Comparison of ENCODE assay signal across 8 cellular contexts in genomic region chr10:75209325-75210192, GRCh38. TPM values are rescaled to one million over a fixed set of nuclear protein-coding genes. Genes with fewer than 3 reads are reported as not detected.
DNase-seq lines count a peak whose midpoint lies in the region; ATAC-seq and TF ChIP-seq lines count a peak whose summit lies in the region.

No MANE protein-coding gene starts in this region.

- H2AFZ ChIP-seq in trophoblast cell (ENCODE audit: insufficient read depth, low read length, poor library complexity): peak overlapping the region; percentile 39

- H3K79me2 ChIP-seq in trophoblast cell (ENCODE audit: control insufficient read depth, insufficient read depth, low read length, poor library complexity): peaks cover 18% of the 10 kb centered on the region

- peaks cover 49% of the 10 kb centered on the region for H3K36me3 Mint-ChIP-seq in Caco-2 (ENCODE audit: insufficient read depth, unreplicated experiment)
- peaks cover 13% of the 10 kb centered on the region for H3K36me3 Mint-ChIP-seq in activated naive CD4-positive, alpha-beta T cell treated with anti-CD3 and anti-CD28 coated beads, Interleukin-2, amount 50 U/mL, for 24 hours

- intact Hi-C loops in Caco-2 (cut with micrococcal nuclease; ENCODE audit: unreplicated experiment): loop anchor here (1.0 kb wide), 1 partner anchor 17 kb away; no protein-coding TSS in a partner anchor
- intact Hi-C loops in Right ventricle myocardium superior (cut with DNase I): no loop called here

- H3K4me3 Mint-ChIP-seq in Caco-2 (ENCODE audit: unreplicated experiment): peak overlapping the region; percentile 100
- peak overlapping the region; percentile 96 for H3K4me3 Mint-ChIP-seq in activated naive CD4-positive, alpha-beta T cell treated with anti-CD3 and anti-CD28 coated beads, Interleukin-2, amount 50 U/mL, for 24 hours

- H3K9me3 Mint-ChIP-seq in Caco-2 (ENCODE audit: unreplicated experiment): no peaks in the 10 kb centered on the region
- no peaks in the 10 kb centered on the region for H3K9me3 Mint-ChIP-seq in activated naive CD4-positive, alpha-beta T cell treated with anti-CD3 and anti-CD28 coated beads, Interleukin-2, amount 50 U/mL, for 24 hours

- H4K8ac ChIP-seq in trophoblast cell (ENCODE audit: low read depth, low read length): peak overlapping the region; percentile 99

- TSS peak; percentile 90 for BruUV-seq in Caco-2 (replicated peaks; lab: Mats Ljungman, UMichigan)

- H3K4me3 ChIP-seq in Caco-2 (ENCODE audit: low read depth, low read length) (peak overlapping the region; percentile 75), SJCRH30 (peak overlapping the region; percentile 99), trophoblast cell (ENCODE audit: low read depth, low read length) (peak overlapping the region; percentile 97), upper lobe of left lung (peak overlapping the region; percentile 63 to 99 (median 94))

- no peaks in the 10 kb centered on the region for H3K27me3 Mint-ChIP-seq in Caco-2 (ENCODE audit: insufficient read depth, unreplicated experiment)
- no peaks in the 10 kb centered on the region for H3K27me3 Mint-ChIP-seq in activated naive CD4-positive, alpha-beta T cell treated with anti-CD3 and anti-CD28 coated beads, Interleukin-2, amount 50 U/mL, for 24 hours

- H3K18ac ChIP-seq in trophoblast cell (ENCODE audit: low read length): peak overlapping the region; percentile 60

- peak overlapping the region; percentile 100 for H3K27ac Mint-ChIP-seq in Caco-2 (ENCODE audit: unreplicated experiment)
- H3K27ac Mint-ChIP-seq in activated naive CD4-positive, alpha-beta T cell treated with anti-CD3 and anti-CD28 coated beads, Interleukin-2, amount 50 U/mL, for 24 hours: peak overlapping the region; percentile 100

- CTCF ChIA-PET in Caco-2 (lab: Charles Lee): interaction anchor here (0.7 to 2.9 kb wide), 6 partner anchors 16 to 53 kb away, joined by 4 to 27 read pairs (median 12); partner anchors contain the start of gene COMTD1

- H4K91ac ChIP-seq in trophoblast cell (ENCODE audit: low read depth, low read length): peak overlapping the region; percentile 94

- H2BK12ac ChIP-seq in trophoblast cell (ENCODE audit: low read length): peak overlapping the region; percentile 46

- no peaks in the 10 kb centered on the region for H3K9me3 ChIP-seq in Caco-2
- no peaks in the 10 kb centered on the region for H3K9me3 ChIP-seq in SJCRH30 (replicated peaks)
- no peaks in the 10 kb centered on the region for H3K9me3 ChIP-seq in trophoblast cell (ENCODE audit: insufficient read depth, low read depth, low read length)
- H3K9me3 ChIP-seq in upper lobe of left lung: no peaks in the 10 kb centered on the region

- peaks cover 15% of the 10 kb centered on the region for H3K79me1 ChIP-seq in trophoblast cell (ENCODE audit: low read length)

- H2BK5ac ChIP-seq in trophoblast cell (ENCODE audit: low read depth, low read length, poor library complexity): peak overlapping the region; percentile 88

- peak overlapping the region; percentile 71 for H3K14ac ChIP-seq in trophoblast cell (ENCODE audit: low read length)

- peak overlapping the region; percentile 95 for H2AK5ac ChIP-seq in trophoblast cell (ENCODE audit: low read length)

- H3K9ac ChIP-seq in trophoblast cell (ENCODE audit: low read length): peak overlapping the region; percentile 92

- peaks cover 5% of the 10 kb centered on the region for H3K4me1 Mint-ChIP-seq in Caco-2 (ENCODE audit: low read depth, unreplicated experiment)
- peaks cover 27% of the 10 kb centered on the region for H3K4me1 Mint-ChIP-seq in activated naive CD4-positive, alpha-beta T cell treated with anti-CD3 and anti-CD28 coated beads, Interleukin-2, amount 50 U/mL, for 24 hours

- peak overlapping the region; percentile 63 for H4K12ac ChIP-seq in trophoblast cell (ENCODE audit: low read depth, low read length)

- DNase-seq in Caco-2 (peak; percentile 54), SJCRH30 (peak; percentile 87 to 90), Right ventricle myocardium superior (peak; percentile 91), trophoblast cell (peak; percentile 91), upper lobe of left lung (peak; percentile 65 to 86)

- H3K27me3 ChIP-seq in Caco-2 (replicated peaks; ENCODE audit: control insufficient read depth, insufficient read depth, low read length) (no peaks in the 10 kb centered on the region), SJCRH30 (no peaks in the 10 kb centered on the region), trophoblast cell (ENCODE audit: insufficient read depth, low read length) (no peaks in the 10 kb centered on the region), upper lobe of left lung (no peaks in the 10 kb centered on the region)

- peak overlapping the region; percentile 100 for H3K27ac ChIP-seq in SJCRH30
- peak overlapping the region; percentile 68 for H3K27ac ChIP-seq in trophoblast cell (ENCODE audit: low read depth, low read length)
- peak overlapping the region; percentile 98 to 100 (median 98) for H3K27ac ChIP-seq in upper lobe of left lung

- no peak overlapping the region for H3K23ac ChIP-seq in trophoblast cell (ENCODE audit: low read length)

- TF ChIP-seq CTCF in Caco-2 (IDR thresholded peaks at IDR 0.05; ENCODE audit: insufficient read depth in 1 of 2, low read depth in 1 of 2, low read length in 1 of 2, severe bottlenecking in 1 of 2, unreplicated experiment in 1 of 2) (no peak), upper lobe of left lung (IDR thresholded peaks at IDR 0.05) (no peak)

- peak overlapping the region; percentile 96 for H3K4ac ChIP-seq in trophoblast cell (ENCODE audit: low read depth, low read length)

- no peak for TF ChIP-seq EP300 in upper lobe of left lung (IDR thresholded peaks at IDR 0.05)

- peak overlapping the region; percentile 88 for H2BK120ac ChIP-seq in trophoblast cell (ENCODE audit: insufficient read depth, low read length, poor library complexity)

- H3K36me3 ChIP-seq in Caco-2 (ENCODE audit: control insufficient read depth, insufficient read depth, low read length): no peaks in the 10 kb centered on the region
- H3K36me3 ChIP-seq in SJCRH30: peaks cover 31% of the 10 kb centered on the region
- peaks cover 11% of the 10 kb centered on the region in 2 experiments for H3K36me3 ChIP-seq in trophoblast cell (ENCODE audit: control insufficient read depth in 1 of 2, insufficient read depth in 2 of 2, low read length in 2 of 2)
- peaks cover 6 to 24% (median 19%) of the 10 kb centered on the region in 4 donors for H3K36me3 ChIP-seq in upper lobe of left lung

- WGBS in trophoblast cell (ENCODE audit: extremely low coverage, insufficient coverage, insufficient read length): no CpG with 5 or more reads among the region's 30 CpGs
- 39 to 49% methylated on average over 24 to 30 of the region's 30 CpGs for WGBS in upper lobe of left lung, 2 donors

- POLR2A ChIA-PET in Caco-2 (lab: Charles Lee): interaction anchor here (0.6 to 3.1 kb wide), 8 partner anchors 16 to 193 kb away, joined by 3 to 52 read pairs (median 5); partner anchors contain the start of genes COMTD1 and SAMD8

- ATAC-seq in GM19455 (IDR thresholded peaks at IDR 0.05; ENCODE audit: unreplicated experiment): peak; percentile 61
- peak; percentile 30 for ATAC-seq in HG03565 (IDR thresholded peaks at IDR 0.05; ENCODE audit: unreplicated experiment)
- peak; percentile 84 for ATAC-seq in Right ventricle myocardium superior (ENCODE audit: poor library complexity)
- peak; percentile 90 to 93 for ATAC-seq in upper lobe of left lung (ENCODE audit: low FRiP score in 2 of 2)

- H3K4me1 ChIP-seq in Caco-2 (peaks cover 28% of the 10 kb centered on the region), SJCRH30 (no peaks in the 10 kb centered on the region), trophoblast cell (ENCODE audit: control insufficient read depth in 1 of 2, insufficient read depth in 2 of 2, low read length in 2 of 2) (peaks cover 5 to 11% of the 10 kb centered on the region in 2 experiments), upper lobe of left lung (peaks cover 17 to 35% (median 22%) of the 10 kb centered on the region in 4 donors)

- TF ChIP-seq POLR2A in upper lobe of left lung (IDR thresholded peaks at IDR 0.05): no peak

- H3K4me2 ChIP-seq in trophoblast cell (ENCODE audit: low read length): peak overlapping the region; percentile 83

RNA-seq across cellular contexts. Expression of gene VDAC2, which starts 1.0 kb away (rescaled TPM):
- total RNA-seq in Caco-2 (2022) (244 and 250 TPM in 2 replicates), Right ventricle myocardium superior (486 TPM), upper lobe of left lung (100 to 1,000 TPM in 3 of 6 donors, 10 to 100 TPM in 3; 54.5 to 137 (median 98.8) TPM)
- 275 and 285 TPM in 2 replicates for total RNA-seq in SJCRH30 (2014; rRNA removed; shearing (Covaris generic))
- 201 and 203 TPM in 2 replicates for polyA plus RNA-seq in trophoblast cell (2013)

RNA-seq across cellular contexts. Expression of gene COMTD1, which starts 26.2 kb away (rescaled TPM):
- total RNA-seq in Caco-2 (2022) (38.7 and 39.0 TPM in 2 replicates), Right ventricle myocardium superior (34.0 TPM), upper lobe of left lung (10 to 100 TPM; 28.0 to 56.6 (median 35.6) TPM)
- total RNA-seq in SJCRH30 (2014; rRNA removed; shearing (Covaris generic)): 5.6 and 6.1 TPM in 2 replicates
- polyA plus RNA-seq in trophoblast cell (2013): 13.7 and 13.9 TPM in 2 replicates

Comparison
In these comparisons a context has a peak if more than half of its experiments do, and no peak if none do; other contexts are left out.
1. Peak in every context shown above with its lines: DNase-seq, ATAC-seq, H3K4me3 ChIP-seq and H3K27ac ChIP-seq.
2. ATAC-seq: peak in every context shown above with its lines; median percentile 92 in upper lobe of left lung; 84 in Right ventricle myocardium superior; 61 in GM19455; 30 in HG03565.